12 cellular contexts compared by ENCODE assay signal in the genomic region with DNA sequence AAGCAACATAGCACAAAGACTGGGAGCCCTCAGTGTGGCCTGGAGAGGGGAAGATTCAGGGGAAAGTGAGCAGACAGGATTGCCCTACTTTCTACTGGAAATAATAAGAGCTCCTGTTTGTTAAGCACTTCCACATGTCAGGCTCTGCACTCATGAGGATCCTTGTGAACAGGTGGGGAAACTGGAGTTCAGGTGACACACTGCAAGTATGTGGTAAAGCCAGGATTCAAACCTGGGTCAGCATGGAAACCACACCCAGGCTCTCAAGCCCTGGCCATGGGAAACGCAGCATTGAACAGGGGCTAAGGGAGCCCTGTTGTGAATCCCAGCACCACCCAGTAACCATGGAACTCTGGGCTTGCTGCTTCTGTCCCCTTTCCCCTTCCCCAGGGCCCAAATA. TPM values are rescaled to one million over a fixed set of nuclear protein-coding genes. Genes with fewer than 3 reads are reported as not detected.
A peak's percentile ranks its signal among the peaks of the same experiment; 100 is the strongest.
DNase-seq lines count a peak whose midpoint lies in the region; ATAC-seq and TF ChIP-seq lines count a peak whose summit lies in the region.
"Had no signal": no experiment of that assay in that cellular context is flagged by ENCODE, and none has a peak within 500 bp of the region (broad histone marks: within the 10 kb centered on the region; RNA-seq: fewer than 3 reads in every experiment).

No MANE protein-coding gene starts in this region.

- in situ Hi-C loops in gastrocnemius medialis (cut with MboI; ENCODE audit: low sequenced_read_pairs in 4 of 4): loop anchor here (5.0 to 25.0 kb wide), 2 partner anchors 50 to 175 kb away; partner anchors contain the start of gene TPX2 (in 1 of the 4)

- H3K4me1 ChIP-seq in gastrocnemius medialis: peaks cover 19 to 32% of the 10 kb centered on the region in 2 donors

- no peaks in the 10 kb centered on the region for H3K27me3 ChIP-seq in gastrocnemius medialis

- TF ChIP-seq CTCF in HFFc6 (IDR thresholded peaks at IDR 0.05) (no peak), gastrocnemius medialis (IDR thresholded peaks at IDR 0.05 in 4 of 5, conservative IDR thresholded peaks at IDR 0.05 in 1 of 5) (no peak)

- H3K36me3 ChIP-seq in gastrocnemius medialis: peaks cover 0 to 42% of the 10 kb centered on the region in 2 donors

- no peaks in the 10 kb centered on the region for H3K9me3 ChIP-seq in gastrocnemius medialis

- ATAC-seq in gastrocnemius medialis (no peak), GM19467 (IDR thresholded peaks at IDR 0.05; ENCODE audit: unreplicated experiment) (no peak), HG02852 (IDR thresholded peaks at IDR 0.05; ENCODE audit: unreplicated experiment) (no peak)

- no peak overlapping the region for H3K4me3 Mint-ChIP-seq in HFFc6

- peak overlapping the region; percentile 92 for H3K27ac Mint-ChIP-seq in HFFc6

- TF ChIP-seq POLR2A in gastrocnemius medialis (IDR thresholded peaks at IDR 0.05): no peak

- no peak overlapping the region for H3K4me3 ChIP-seq in gastrocnemius medialis
- H3K4me3 ChIP-seq: lung, skin epidermis had no signal

- H3K9me3 Mint-ChIP-seq in HFFc6: no peaks in the 10 kb centered on the region

- H3K27ac ChIP-seq in epithelial cell of prostate (peak overlapping the region; percentile 99), gastrocnemius medialis (peak overlapping the region in 3 of 4 donors; percentile 74 to 84 (median 80))

- intact Hi-C loops in gastrocnemius medialis (cut with DNase I; ENCODE audit: low total_unique reads): no loop called here

- H3K27me3 Mint-ChIP-seq in HFFc6 (ENCODE audit: insufficient read depth): peaks cover 9% of the 10 kb centered on the region

- DNase-seq in NCI-H2171 treated with DMSO at 0.1 percent for 48 hours (lab: John Stamatoyannopoulos, UW) (peak; percentile 25), NCI-H2171 (lab: John Stamatoyannopoulos, UW) (no peak), HFFc6 (no peak), epithelial cell of prostate (ENCODE audit: low read depth, low spot score) (no peak), gastrocnemius medialis (no peak), NCI-H1930 (lab: John Stamatoyannopoulos, UW) (no peak)
- DNase-seq: amniotic stem cell, cortex of kidney had no signal

- H3K36me3 Mint-ChIP-seq in HFFc6 (ENCODE audit: low read depth): peaks cover 42% of the 10 kb centered on the region

- H3K4me1 Mint-ChIP-seq in HFFc6 (ENCODE audit: low read depth): peaks cover 54% of the 10 kb centered on the region

RNA-seq across cellular contexts. Expression of gene ID1, which starts 42.8 kb away (rescaled TPM):
- 100 to 1,000 TPM; 397 to 487 (median 452) TPM for total RNA-seq in HFFc6 (2021; fragmentation: NEBNext Ultra II Directional; extraction: Animal tissue kit (Norgen Biotek cat#: 25700))
- total RNA-seq in gastrocnemius medialis: 100 to 1,000 TPM; 115 to 206 (median 148) TPM

RNA-seq across cellular contexts. Expression of gene HM13, which starts 48.0 kb away (rescaled TPM):
- total RNA-seq in HFFc6 (2021; fragmentation: NEBNext Ultra II Directional; extraction: Animal tissue kit (Norgen Biotek cat#: 25700)): 100 to 1,000 TPM; 265 to 332 (median 284) TPM
- 10 to 100 TPM; 22.7 to 31.0 (median 26.4) TPM for total RNA-seq in gastrocnemius medialis

Comparison
In these comparisons a context has a peak if more than half of its experiments do, and no peak if none do; other contexts are left out.
1. RNA of gene HM13, which starts 48.0 kb away (total RNA-seq): 265 to 332 TPM in HFFc6; 22.7 to 31.0 TPM in gastrocnemius medialis; every median in the first group is over 4 times any median in the second.